Comparison of ENCODE assay signal across 17 cellular contexts in the genomic region with DNA sequence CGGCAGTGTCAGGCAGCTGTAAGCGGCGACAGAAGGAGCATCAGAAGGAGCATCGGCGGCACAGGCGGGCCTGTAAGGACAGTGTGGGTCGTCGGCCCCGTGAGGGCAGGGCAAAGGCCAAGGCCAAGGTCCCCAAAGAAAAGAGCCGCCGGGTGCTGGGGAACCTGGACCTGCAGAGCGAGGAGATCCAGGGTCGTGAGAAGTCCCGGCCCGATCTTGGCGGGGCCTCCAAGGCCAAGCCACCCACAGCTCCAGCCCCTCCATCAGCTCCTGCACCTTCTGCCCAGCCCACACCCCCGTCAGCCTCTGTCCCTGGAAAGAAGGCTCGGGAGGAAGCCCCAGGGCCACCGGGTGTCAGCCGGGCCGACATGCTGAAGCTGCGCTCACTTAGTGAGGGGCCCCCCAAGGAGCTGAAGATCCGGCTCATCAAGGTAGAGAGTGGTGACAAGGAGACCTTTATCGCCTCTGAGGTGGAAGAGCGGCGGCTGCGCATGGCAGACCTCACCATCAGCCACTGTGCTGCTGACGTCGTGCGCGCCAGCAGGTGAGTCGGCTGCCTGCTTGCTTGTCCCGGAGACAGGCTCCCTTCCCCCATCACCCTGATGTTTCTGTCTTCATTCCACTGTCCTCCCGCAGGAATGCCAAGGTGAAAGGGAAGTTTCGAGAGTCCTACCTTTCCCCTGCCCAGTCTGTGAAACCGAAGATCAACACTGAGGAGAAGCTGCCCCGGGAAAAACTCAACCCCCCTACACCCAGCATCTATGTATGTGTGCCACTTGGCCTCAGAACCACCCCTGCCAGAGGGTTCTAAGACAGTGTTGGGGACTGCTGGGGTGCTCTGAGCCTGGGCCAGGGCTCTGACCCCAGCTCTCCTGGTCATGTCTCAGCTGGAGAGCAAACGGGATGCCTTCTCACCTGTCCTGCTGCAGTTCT. TPM values are rescaled to one million over a fixed set of nuclear protein-coding genes. Genes with fewer than 3 reads are reported as not detected.
DNase-seq lines count a peak whose midpoint lies in the region; ATAC-seq and TF ChIP-seq lines count a peak whose summit lies in the region.
"Had no signal": no experiment of that assay in that cellular context is flagged by ENCODE, and none has a peak within 500 bp of the region (broad histone marks: within the 10 kb centered on the region; RNA-seq: fewer than 3 reads in every experiment).

No MANE protein-coding gene starts in this region.

- intact Hi-C loops in CD8-positive, alpha-beta T cell (cut with DNase I, micrococcal nuclease), result loop anchor here (10.0 kb wide), 2 partner anchors 375 to 615 kb away; a partner anchor contains a TSS
- intact Hi-C loops in activated T-helper 2 cell treated with anti-CD3 and anti-CD28 coated beads, Interferon-gamma antibody, Interleukin-2, Interleukin-4, amounts not matched to agents 10 μg/mL and 5 μg/mL and 100 μg/mL, durations not matched to agents 14 hours and 24 hours and 36 hours (cut with micrococcal nuclease), result loop anchor here (2.0 to 10.0 kb wide), 2 partner anchors 107 to 205 kb away; no protein-coding TSS in a partner anchor
- intact Hi-C loops in naive thymus-derived CD4-positive, alpha-beta T cell (cut with micrococcal nuclease), result loop anchor here in 1 of 2 donors (10.0 kb wide), 1 partner anchor 635 kb away; a partner anchor contains a TSS
- intact Hi-C loops in colonic mucosa (cut with DNase I), result loop anchor here (2.0 kb wide), 1 partner anchor 25 kb away; no protein-coding TSS in a partner anchor

- no peak overlapping the region for H3K4me2 ChIP-seq in BLaER1 treated with 17β-estradiol and CSF1 and Interleukin-3, amounts not matched to agents 10 nM and 100 nM
- H3K4me2 ChIP-seq: SK-N-SH had no signal

- peak overlapping the region in 6 of 11 experiments; percentile 8 to 46 (median 21); a peak in 3 of 22 replicates for H3K9ac ChIP-seq in BLaER1 treated with 17β-estradiol and CSF1 and Interleukin-3, amounts not matched to agents 10 nM and 100 nM
- no peak overlapping the region for H3K9ac ChIP-seq in colonic mucosa (ENCODE audit: low read depth in 2 of 2, low read length in 2 of 2)
- H3K9ac ChIP-seq: SK-N-SH had no signal

- ATAC-seq in CD8-positive, alpha-beta T cell, result no peak
- ATAC-seq in naive thymus-derived CD4-positive, alpha-beta T cell, result no peak
- no peak for ATAC-seq in GM18861 (IDR thresholded peaks at IDR 0.05; ENCODE audit: unreplicated experiment)
- ATAC-seq: left lung, PC-3 had no signal

- H3K4me1 Mint-ChIP-seq in CD8-positive, alpha-beta T cell (ENCODE audit: low read depth), result peaks cover 23% of the 10 kb centered on the region
- H3K4me1 Mint-ChIP-seq in activated T-helper 2 cell treated with anti-CD3 and anti-CD28 coated beads, Interferon-gamma antibody, Interleukin-2, Interleukin-4, amounts not matched to agents 10 μg/mL and 5 μg/mL and 100 μg/mL, durations not matched to agents 14 hours and 24 hours and 36 hours (ENCODE audit: low read depth), result peaks cover 26% of the 10 kb centered on the region
- H3K4me1 Mint-ChIP-seq in naive thymus-derived CD4-positive, alpha-beta T cell, result peaks cover 0 to 29% (median 21%) of the 10 kb centered on the region in 7 donors

- no peaks in the 10 kb centered on the region for H3K27me3 Mint-ChIP-seq in CD8-positive, alpha-beta T cell (ENCODE audit: low read depth)
- H3K27me3 Mint-ChIP-seq in activated T-helper 2 cell treated with anti-CD3 and anti-CD28 coated beads, Interferon-gamma antibody, Interleukin-2, Interleukin-4, amounts not matched to agents 10 μg/mL and 5 μg/mL and 100 μg/mL, durations not matched to agents 14 hours and 24 hours and 36 hours (ENCODE audit: low read depth), result no peaks in the 10 kb centered on the region
- H3K27me3 Mint-ChIP-seq in naive thymus-derived CD4-positive, alpha-beta T cell, result no peaks in the 10 kb centered on the region

- H3K4me3 Mint-ChIP-seq in CD8-positive, alpha-beta T cell, result no peak overlapping the region
- peak overlapping the region; percentile 44 for H3K4me3 Mint-ChIP-seq in activated T-helper 2 cell treated with anti-CD3 and anti-CD28 coated beads, Interferon-gamma antibody, Interleukin-2, Interleukin-4, amounts not matched to agents 10 μg/mL and 5 μg/mL and 100 μg/mL, durations not matched to agents 14 hours and 24 hours and 36 hours (ENCODE audit: low read depth)
- no peak overlapping the region for H3K4me3 Mint-ChIP-seq in naive thymus-derived CD4-positive, alpha-beta T cell

- POLR2A ChIA-PET in CD8-positive, alpha-beta T cell (lab: Charles Lee), result no interaction called here
- POLR2A ChIA-PET in naive thymus-derived CD4-positive, alpha-beta T cell (lab: Charles Lee), result interaction anchor here (2.3 to 5.5 kb wide), 2 partner anchors 9 to 15 kb away, joined by 6 to 89 read pairs; a partner anchor contains a TSS

- no peaks in the 10 kb centered on the region for H3K9me3 ChIP-seq in BLaER1 treated with 17β-estradiol and CSF1 and Interleukin-3, amounts not matched to agents 10 nM and 100 nM (replicated peaks in 1 of 11)
- no peaks in the 10 kb centered on the region for H3K9me3 ChIP-seq in CD8-positive, alpha-beta T cell (ENCODE audit: low read length)
- H3K9me3 ChIP-seq in naive thymus-derived CD4-positive, alpha-beta T cell (ENCODE audit: control insufficient read depth in 2 of 3, low read length in 3 of 3), result no peaks in the 10 kb centered on the region
- no peaks in the 10 kb centered on the region for H3K9me3 ChIP-seq in colonic mucosa
- H3K9me3 ChIP-seq: left lung, SK-N-SH had no signal

- peak overlapping the region; percentile 55 for H3K27ac Mint-ChIP-seq in CD8-positive, alpha-beta T cell
- H3K27ac Mint-ChIP-seq in activated T-helper 2 cell treated with anti-CD3 and anti-CD28 coated beads, Interferon-gamma antibody, Interleukin-2, Interleukin-4, amounts not matched to agents 10 μg/mL and 5 μg/mL and 100 μg/mL, durations not matched to agents 14 hours and 24 hours and 36 hours, result no peak overlapping the region
- peak overlapping the region in 6 of 9 donors; percentile 56 to 92 (median 66) for H3K27ac Mint-ChIP-seq in naive thymus-derived CD4-positive, alpha-beta T cell

- no peaks in the 10 kb centered on the region for H3K9me3 Mint-ChIP-seq in CD8-positive, alpha-beta T cell
- no peaks in the 10 kb centered on the region for H3K9me3 Mint-ChIP-seq in activated T-helper 2 cell treated with anti-CD3 and anti-CD28 coated beads, Interferon-gamma antibody, Interleukin-2, Interleukin-4, amounts not matched to agents 10 μg/mL and 5 μg/mL and 100 μg/mL, durations not matched to agents 14 hours and 24 hours and 36 hours
- no peaks in the 10 kb centered on the region for H3K9me3 Mint-ChIP-seq in naive thymus-derived CD4-positive, alpha-beta T cell

- peaks cover 24 to 31% (median 27%) of the 10 kb centered on the region in 10 experiments for H3K4me1 ChIP-seq in BLaER1 treated with 17β-estradiol and CSF1 and Interleukin-3, amounts not matched to agents 10 nM and 100 nM
- H3K4me1 ChIP-seq in CD8-positive, alpha-beta T cell (ENCODE audit: insufficient read depth, low read length), result peaks cover 29% of the 10 kb centered on the region
- H3K4me1 ChIP-seq in naive thymus-derived CD4-positive, alpha-beta T cell (ENCODE audit: control insufficient read depth in 2 of 2, insufficient read depth in 2 of 2, low read length in 2 of 2), result peaks cover 15 to 24% of the 10 kb centered on the region in 2 donors
- H3K4me1 ChIP-seq in colonic mucosa, result peaks cover 9% of the 10 kb centered on the region

- H3K4me3 ChIP-seq in BLaER1 treated with 17β-estradiol and CSF1 and Interleukin-3, amounts not matched to agents 10 nM and 100 nM, result no peak overlapping the region
- H3K4me3 ChIP-seq in CD8-positive, alpha-beta T cell (ENCODE audit: low read depth, low read length), result no peak overlapping the region
- H3K4me3 ChIP-seq in naive thymus-derived CD4-positive, alpha-beta T cell (ENCODE audit: low read length), result no peak overlapping the region
- H3K4me3 ChIP-seq in colonic mucosa, result no peak overlapping the region
- H3K4me3 ChIP-seq: left lung had no signal

- H3K27me3 ChIP-seq in BLaER1 treated with 17β-estradiol and CSF1 and Interleukin-3, amounts not matched to agents 10 nM and 100 nM, result no peaks in the 10 kb centered on the region
- no peaks in the 10 kb centered on the region for H3K27me3 ChIP-seq in CD8-positive, alpha-beta T cell (ENCODE audit: insufficient read depth, low read length)
- no peaks in the 10 kb centered on the region for H3K27me3 ChIP-seq in naive thymus-derived CD4-positive, alpha-beta T cell (ENCODE audit: control insufficient read depth in 2 of 2, insufficient read depth in 2 of 2, low read length in 2 of 2)
- no peaks in the 10 kb centered on the region for H3K27me3 ChIP-seq in colonic mucosa
- H3K27me3 ChIP-seq: left lung had no signal

- peaks cover 76 to 90% (median 83%) of the 10 kb centered on the region in 11 experiments for H3K36me3 ChIP-seq in BLaER1 treated with 17β-estradiol and CSF1 and Interleukin-3, amounts not matched to agents 10 nM and 100 nM
- peaks cover 15% of the 10 kb centered on the region for H3K36me3 ChIP-seq in CD8-positive, alpha-beta T cell (ENCODE audit: insufficient read depth, low read length)
- H3K36me3 ChIP-seq in naive thymus-derived CD4-positive, alpha-beta T cell (ENCODE audit: control insufficient read depth in 2 of 3, insufficient read depth in 3 of 3, low read length in 3 of 3), result peaks cover 0 to 61% (median 5%) of the 10 kb centered on the region in 3 experiments
- peaks cover 25% of the 10 kb centered on the region for H3K36me3 ChIP-seq in colonic mucosa

- H3K36me3 Mint-ChIP-seq in CD8-positive, alpha-beta T cell, result peaks cover 49% of the 10 kb centered on the region
- peaks cover 76% of the 10 kb centered on the region for H3K36me3 Mint-ChIP-seq in activated T-helper 2 cell treated with anti-CD3 and anti-CD28 coated beads, Interferon-gamma antibody, Interleukin-2, Interleukin-4, amounts not matched to agents 10 μg/mL and 5 μg/mL and 100 μg/mL, durations not matched to agents 14 hours and 24 hours and 36 hours (ENCODE audit: low read depth)
- H3K36me3 Mint-ChIP-seq in naive thymus-derived CD4-positive, alpha-beta T cell, result peaks cover 0 to 4% (median 3%) of the 10 kb centered on the region in 5 donors

- H4K20me1 ChIP-seq in BLaER1 treated with 17β-estradiol and CSF1 and Interleukin-3, amounts not matched to agents 10 nM and 100 nM, result peaks cover 68 to 93% (median 80%) of the 10 kb centered on the region in 11 experiments

- CTCF ChIA-PET in CD8-positive, alpha-beta T cell (lab: Charles Lee), result interaction anchor here (0.7 to 5.2 kb wide), 11 partner anchors 8 to 211 kb away, joined by 3 to 57 read pairs (median 3); a partner anchor contains a TSS
- CTCF ChIA-PET in naive thymus-derived CD4-positive, alpha-beta T cell (lab: Charles Lee), result interaction anchor here (2.7 to 3.7 kb wide), 2 partner anchors 16 to 141 kb away, joined by 14 to 43 read pairs; a partner anchor contains a TSS

- no peak overlapping the region for H3K27ac ChIP-seq in BLaER1 treated with 17β-estradiol and CSF1 and Interleukin-3, amounts not matched to agents 10 nM and 100 nM
- no peak overlapping the region for H3K27ac ChIP-seq in CD8-positive, alpha-beta T cell (ENCODE audit: low read depth, low read length)
- no peak overlapping the region for H3K27ac ChIP-seq in naive thymus-derived CD4-positive, alpha-beta T cell (ENCODE audit: low read depth, low read length)
- no peak overlapping the region for H3K27ac ChIP-seq in colonic mucosa
- H3K27ac ChIP-seq: C4-2B had no signal

- peak in 2 of 7 experiments; percentile 24 to 29 for DNase-seq in CD8-positive, alpha-beta T cell
- no peak for DNase-seq in activated T-helper 2 cell treated with anti-CD3 and anti-CD28 coated beads, Interferon-gamma antibody, Interleukin-2, Interleukin-4, amounts not matched to agents 10 μg/mL and 5 μg/mL and 100 μg/mL, durations not matched to agents 14 hours and 24 hours and 36 hours (ENCODE audit: low spot score)
- DNase-seq in naive thymus-derived CD4-positive, alpha-beta T cell, result no peak
- DNase-seq in NCI-H345 (lab: John Stamatoyannopoulos, UW) (no peak), colonic mucosa (no peak)
- DNase-seq: EL; foreskin fibroblast; left lung; NCI-H1930; NCI-H526; PC-3; retina; SK-N-SH; stimulated activated CD4-positive, alpha-beta T cell treated with anti-CD3 and anti-CD28 coated beads, Interleukin-2, amount 100 ng/mL, for 24 hours had no signal

- TF ChIP-seq CTCF in CD8-positive, alpha-beta T cell (IDR thresholded peaks at IDR 0.05), result no peak
- no peak for TF ChIP-seq CTCF in colonic mucosa (IDR thresholded peaks at IDR 0.05)

RNA-seq across cellular contexts. Expression of a gene that starts 5.4 kb away (rescaled TPM):
- total RNA-seq in CD8-positive, alpha-beta T cell, result 10 to 100 TPM; 33.3 to 33.7 TPM
- total RNA-seq in activated T-helper 2 cell treated with anti-CD3 and anti-CD28 coated beads, Interferon-gamma antibody, Interleukin-2, Interleukin-4, amounts not matched to agents 10 μg/mL and 5 μg/mL and 100 μg/mL, durations not matched to agents 14 hours and 24 hours and 36 hours, result 4.1 and 6.1 TPM in 2 replicates
- 10 to 100 TPM in 4 of 5 experiments, under 1 TPM in 1; 0.70 to 32.7 (median 11.6) TPM for total RNA-seq in naive thymus-derived CD4-positive, alpha-beta T cell
- not detected for polyA plus RNA-seq in naive thymus-derived CD4-positive, alpha-beta T cell
- 1 to 10 TPM; 2.5 to 2.7 TPM for total RNA-seq in colonic mucosa

RNA-seq across cellular contexts. Expression of a gene that starts 7.9 kb away (rescaled TPM):
- 10 to 100 TPM; 14.3 to 16.5 TPM for total RNA-seq in CD8-positive, alpha-beta T cell
- 52.6 and 53.0 TPM in 2 replicates for total RNA-seq in activated T-helper 2 cell treated with anti-CD3 and anti-CD28 coated beads, Interferon-gamma antibody, Interleukin-2, Interleukin-4, amounts not matched to agents 10 μg/mL and 5 μg/mL and 100 μg/mL, durations not matched to agents 14 hours and 24 hours and 36 hours
- total RNA-seq in naive thymus-derived CD4-positive, alpha-beta T cell, result 10 to 100 TPM; 22.1 to 63.8 (median 24.9) TPM
- polyA plus RNA-seq in naive thymus-derived CD4-positive, alpha-beta T cell, result 100 to 1,000 TPM; 113 to 132 TPM
- 100 to 1,000 TPM in 1 of 2 donors, 10 to 100 TPM in 1; 59.5 to 133 TPM for total RNA-seq in colonic mucosa

RNA-seq across cellular contexts. Expression of a gene that starts 8.4 kb away (rescaled TPM):
- 10 to 100 TPM; 10.4 to 12.4 TPM for total RNA-seq in CD8-positive, alpha-beta T cell
- 8.8 and 10.5 TPM in 2 replicates for total RNA-seq in activated T-helper 2 cell treated with anti-CD3 and anti-CD28 coated beads, Interferon-gamma antibody, Interleukin-2, Interleukin-4, amounts not matched to agents 10 μg/mL and 5 μg/mL and 100 μg/mL, durations not matched to agents 14 hours and 24 hours and 36 hours
- total RNA-seq in naive thymus-derived CD4-positive, alpha-beta T cell, result 10 to 100 TPM in 2 of 5 experiments, 1 to 10 TPM in 3; 8.4 to 14.2 (median 9.5) TPM
- 1 to 10 TPM; 7.5 to 7.9 TPM for polyA plus RNA-seq in naive thymus-derived CD4-positive, alpha-beta T cell
- total RNA-seq in colonic mucosa, result 10 to 100 TPM in 1 of 2 donors, 1 to 10 TPM in 1; 9.4 to 18.2 TPM

RNA-seq across cellular contexts. Expression of a gene that starts 15.4 kb away (rescaled TPM):
- total RNA-seq in CD8-positive, alpha-beta T cell, result 100 to 1,000 TPM; 332 to 349 TPM
- 96.0 and 99.6 TPM in 2 replicates for total RNA-seq in activated T-helper 2 cell treated with anti-CD3 and anti-CD28 coated beads, Interferon-gamma antibody, Interleukin-2, Interleukin-4, amounts not matched to agents 10 μg/mL and 5 μg/mL and 100 μg/mL, durations not matched to agents 14 hours and 24 hours and 36 hours
- total RNA-seq in naive thymus-derived CD4-positive, alpha-beta T cell, result 100 to 1,000 TPM in 4 of 5 experiments, 10 to 100 TPM in 1; 32.2 to 179 (median 120) TPM
- 1 to 10 TPM in 1 of 2 donors, under 1 TPM in 1; 0.95 to 1.5 TPM for polyA plus RNA-seq in naive thymus-derived CD4-positive, alpha-beta T cell
- total RNA-seq in colonic mucosa, result 10 to 100 TPM; 32.7 to 42.6 TPM

RNA-seq across cellular contexts. Expression of a gene that starts 39.1 kb away (rescaled TPM):
- total RNA-seq in CD8-positive, alpha-beta T cell, result 100 to 1,000 TPM; 243 to 245 TPM
- 158 and 164 TPM in 2 replicates for total RNA-seq in activated T-helper 2 cell treated with anti-CD3 and anti-CD28 coated beads, Interferon-gamma antibody, Interleukin-2, Interleukin-4, amounts not matched to agents 10 μg/mL and 5 μg/mL and 100 μg/mL, durations not matched to agents 14 hours and 24 hours and 36 hours
- total RNA-seq in naive thymus-derived CD4-positive, alpha-beta T cell, result 100 to 1,000 TPM; 189 to 417 (median 359) TPM
- polyA plus RNA-seq in naive thymus-derived CD4-positive, alpha-beta T cell, result 10 to 100 TPM; 12.7 to 39.3 TPM
- total RNA-seq in colonic mucosa, result 100 to 1,000 TPM in 1 of 2 donors, 10 to 100 TPM in 1; 56.3 to 108 TPM

Comparison
In these comparisons a context has a peak if more than half of its experiments do, and no peak if none do; other contexts are left out.
1. H3K9ac ChIP-seq: peak in BLaER1 treated with 17β-estradiol and CSF1 and Interleukin-3, amounts not matched to agents 10 nM and 100 nM (6 of 11); none in colonic mucosa (0 of 2).